ENCODE assay signal across 9 cellular contexts in the genomic region with DNA sequence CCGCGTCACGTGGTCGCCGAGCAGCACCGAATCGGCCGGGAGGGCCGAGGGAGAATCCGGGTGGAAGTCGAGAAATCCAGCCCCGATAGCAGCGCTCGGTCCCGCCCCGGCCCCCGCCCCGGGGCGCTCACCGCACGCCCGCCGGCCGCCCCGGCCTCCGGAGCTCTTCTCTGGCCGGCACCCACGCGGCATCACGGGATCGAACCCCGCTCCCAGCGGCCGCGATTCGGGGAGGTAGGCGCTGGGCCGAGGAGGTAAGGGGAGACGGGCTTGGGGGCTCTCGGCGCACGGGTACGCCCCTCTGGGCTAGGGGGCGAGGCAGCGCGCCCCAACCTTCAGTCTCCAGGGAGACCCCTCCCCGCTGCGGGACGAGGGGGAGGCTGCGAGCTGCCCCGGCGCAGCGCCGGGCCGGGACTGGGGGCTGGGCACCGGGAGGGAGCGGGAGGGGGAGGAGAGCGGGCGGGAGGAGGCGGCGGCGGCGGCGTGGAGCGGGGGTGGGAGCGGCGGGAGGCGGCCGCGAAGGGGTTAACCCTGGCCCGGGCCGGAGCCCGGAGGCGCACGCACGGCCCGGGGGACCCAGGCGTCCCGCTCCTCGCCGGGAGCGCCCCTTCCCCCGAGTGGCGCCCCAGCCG. TPM values are rescaled to one million over a fixed set of nuclear protein-coding genes. Genes with fewer than 3 reads are reported as not detected.
A peak's percentile ranks its signal among the peaks of the same experiment; 100 is the strongest.
DNase-seq lines count a peak whose midpoint lies in the region; ATAC-seq and TF ChIP-seq lines count a peak whose summit lies in the region.
"Had no signal": no experiment of that assay in that cellular context is flagged by ENCODE, and none has a peak within 500 bp of the region (broad histone marks: within the 10 kb centered on the region; RNA-seq: fewer than 3 reads in every experiment).

No MANE protein-coding gene starts in this region.

- H3K27me3 Mint-ChIP-seq in Calu3 (ENCODE audit: unreplicated experiment), result no peaks in the 10 kb centered on the region
- H3K27me3 Mint-ChIP-seq in memory B cell, result no peaks in the 10 kb centered on the region

- H3K4me3 ChIP-seq in WI38 (ENCODE audit: low read depth, low read length), result peak overlapping the region; percentile 88

- peak; percentile 71 for DNase-seq in Calu3
- DNase-seq in ecto neural progenitor cell (ENCODE audit: low spot score), result peak; percentile 83
- DNase-seq in memory B cell (ENCODE audit: low spot score in 2 of 2), result peak; percentile 7 to 57
- DNase-seq in stimulated activated naive CD4-positive, alpha-beta T cell treated with Interleukin-2 at 50 U/mL for 16 hours (lab: John Stamatoyannopoulos, UW), result peak; percentile 23
- no peak for DNase-seq in DMS79 (lab: John Stamatoyannopoulos, UW)

- intact Hi-C loops in Calu3 (cut with micrococcal nuclease; ENCODE audit: unreplicated experiment), result loop anchor here (5.0 kb wide), 1 partner anchor 36 kb away; no protein-coding TSS in a partner anchor

- H3K36me3 Mint-ChIP-seq in Calu3 (ENCODE audit: insufficient read depth, unreplicated experiment) (peaks cover 29% of the 10 kb centered on the region), memory B cell (no peaks in the 10 kb centered on the region)

- H3K4me1 Mint-ChIP-seq in Calu3 (ENCODE audit: low read depth, unreplicated experiment), result peaks cover 46% of the 10 kb centered on the region
- H3K4me1 Mint-ChIP-seq in memory B cell, result peaks cover 35% of the 10 kb centered on the region

- no peaks in the 10 kb centered on the region for H3K9me3 Mint-ChIP-seq in Calu3 (ENCODE audit: low read depth, unreplicated experiment)
- H3K9me3 Mint-ChIP-seq in memory B cell, result no peaks in the 10 kb centered on the region
- H3K9me3 Mint-ChIP-seq: T-helper 1 cell treated with Interleukin-12 subunit alpha and Interleukin-12 subunit beta and Interleukin-4 antibody, amounts not matched to agents 30 μg/mL and 1 μg/mL, for 36 hours had no signal

- H3K27ac Mint-ChIP-seq in Calu3 (ENCODE audit: unreplicated experiment) (no peak overlapping the region), memory B cell (no peak overlapping the region)
- H3K27ac Mint-ChIP-seq: T-helper 1 cell treated with Interleukin-12 subunit alpha and Interleukin-12 subunit beta and Interleukin-4 antibody, amounts not matched to agents 30 μg/mL and 1 μg/mL, for 36 hours had no signal

- H3K4me3 Mint-ChIP-seq in Calu3 (ENCODE audit: low read depth, unreplicated experiment), result peak overlapping the region; percentile 61
- H3K4me3 Mint-ChIP-seq in memory B cell, result peak overlapping the region; percentile 84

- TF ChIP-seq CTCF in Calu3 (IDR thresholded peaks at IDR 0.05; ENCODE audit: unreplicated experiment), result no peak
- TF ChIP-seq CTCF in WI38 (IDR thresholded peaks at IDR 0.05; ENCODE audit: low read depth, low read length), result no peak

- CTCF ChIA-PET in Calu3 (lab: Charles Lee), result interaction anchor here (0.7 to 2.0 kb wide), 4 partner anchors 12 to 1009 kb away, joined by 3 to 12 read pairs (median 6); no protein-coding TSS in a partner anchor

- ATAC-seq in HG02973 (IDR thresholded peaks at IDR 0.05; ENCODE audit: unreplicated experiment) (peak; percentile 9), memory B cell (ENCODE audit: low read depth) (no peak), GM21360 (IDR thresholded peaks at IDR 0.05; ENCODE audit: unreplicated experiment) (no peak)

- BruUV-seq in Calu3 (replicated peaks; lab: Mats Ljungman, UMichigan), result no TSS peak

RNA-seq across cellular contexts. Expression of gene NDST1, which starts 22.0 kb away (rescaled TPM):
- total RNA-seq in Calu3 (2022), result 62.5 and 72.6 TPM in 2 replicates

RNA-seq across cellular contexts. Expression of gene RPS14, which starts 36.3 kb away (rescaled TPM):
- 2,194 and 2,330 TPM in 2 replicates for total RNA-seq in Calu3 (2022)
